Comparison of ENCODE assay signal across 15 cellular contexts in genomic region chr3:135970500-135971116, GRCh38. TPM values are rescaled to one million over a fixed set of nuclear protein-coding genes. Genes with fewer than 3 reads are reported as not detected.
DNase-seq lines count a peak whose midpoint lies in the region; ATAC-seq, FAIRE-seq and TF ChIP-seq lines count a peak whose summit lies in the region.
"Had no signal": no experiment of that assay in that cellular context is flagged by ENCODE, and none has a peak within 500 bp of the region (broad histone marks: within the 10 kb centered on the region; RNA-seq: fewer than 3 reads in every experiment).

No MANE protein-coding gene starts in this region.

- H3K27ac ChIP-seq in kidney (ENCODE audit: low read depth in 2 of 2, low read length in 2 of 2) = no peak overlapping the region
- H3K27ac ChIP-seq: left lung, neural progenitor cell, tibial artery had no signal

- peaks cover 82% of the 10 kb centered on the region for H3K4me1 Mint-ChIP-seq in HFFc6 (ENCODE audit: low read depth)

- ATAC-seq in sciatic nerve (peak; percentile 60), HG03196 (IDR thresholded peaks at IDR 0.05; ENCODE audit: unreplicated experiment) (no peak)
- ATAC-seq: left lung had no signal

- peak overlapping the region; percentile 55 for H3K4me3 Mint-ChIP-seq in HFFc6
- H3K4me3 Mint-ChIP-seq: activated naive CD4-positive, alpha-beta T cell treated with anti-CD3 and anti-CD28 coated beads, Interleukin-2, amount 10 ng/mL, durations not matched to agents 7 days and 5 days; neural progenitor cell had no signal

- H3K27me3 Mint-ChIP-seq in HFFc6 (ENCODE audit: insufficient read depth) = no peaks in the 10 kb centered on the region

- TF ChIP-seq CTCF in HFFc6 (IDR thresholded peaks at IDR 0.05) (no peak), foreskin fibroblast (IDR thresholded peaks at IDR 0.05; ENCODE audit: low read depth, low read length) (no peak), kidney (IDR thresholded peaks at IDR 0.05; ENCODE audit: borderline replicate concordance, extremely low read depth, insufficient read depth) (no peak)

- no peaks in the 10 kb centered on the region for H3K36me3 ChIP-seq in kidney (ENCODE audit: control insufficient read depth in 1 of 2, insufficient read depth in 2 of 2, low read length in 2 of 2)
- H3K36me3 ChIP-seq: left lung, neural progenitor cell, tibial artery had no signal

- peaks cover 14 to 41% of the 10 kb centered on the region in 2 donors for H3K4me1 ChIP-seq in kidney (ENCODE audit: control insufficient read depth in 1 of 2, insufficient read depth in 1 of 2, low read depth in 1 of 2, low read length in 2 of 2)

- H3K27ac Mint-ChIP-seq in HFFc6 = peak overlapping the region; percentile 54
- H3K27ac Mint-ChIP-seq: activated naive CD4-positive, alpha-beta T cell treated with anti-CD3 and anti-CD28 coated beads, Interleukin-2, amount 10 ng/mL, durations not matched to agents 7 days and 5 days; neural progenitor cell had no signal

- DNase-seq in HFFc6 (no peak), SKM-1 (lab: John Stamatoyannopoulos, UW; ENCODE audit: unreplicated experiment) (peak; percentile 18), foreskin fibroblast (peak; percentile 41 to 68), sciatic nerve (ENCODE audit: low spot score) (no peak), cerebellar nuclear complex (lab: John Stamatoyannopoulos, UW) (no peak), kidney (no peak), NCI-H1105 treated with DMSO at 0.1 percent for 48 hours (lab: John Stamatoyannopoulos, UW) (no peak)
- DNase-seq: activated naive CD4-positive, alpha-beta T cell treated with anti-CD3 and anti-CD28 coated beads, Interleukin-2, amount 10 ng/mL, durations not matched to agents 7 days and 5 days; left lung; NCI-H1092; NCI-H510A; RPMI8226; tibial artery had no signal

- no peaks in the 10 kb centered on the region for H3K9me3 Mint-ChIP-seq in HFFc6
- H3K9me3 Mint-ChIP-seq: activated naive CD4-positive, alpha-beta T cell treated with anti-CD3 and anti-CD28 coated beads, Interleukin-2, amount 10 ng/mL, durations not matched to agents 7 days and 5 days had no signal

- peaks cover 32% of the 10 kb centered on the region for H3K36me3 Mint-ChIP-seq in HFFc6 (ENCODE audit: low read depth)
- H3K36me3 Mint-ChIP-seq: activated naive CD4-positive, alpha-beta T cell treated with anti-CD3 and anti-CD28 coated beads, Interleukin-2, amount 10 ng/mL, durations not matched to agents 7 days and 5 days had no signal

- H3K4me3 ChIP-seq in foreskin fibroblast (ENCODE audit: low read depth in 1 of 2, low read length in 2 of 2) (no peak overlapping the region), kidney (ENCODE audit: low read length in 2 of 2) (no peak overlapping the region)
- H3K4me3 ChIP-seq: left lung, neural progenitor cell, tibial artery had no signal

- no peak for FAIRE-seq in kidney (lab: Jason Lieb, UNC)

- no peak overlapping the region for H3K9ac ChIP-seq in kidney (ENCODE audit: low read length in 2 of 2)
- H3K9ac ChIP-seq: neural progenitor cell had no signal

- intact Hi-C loops in sciatic nerve (cut with DNase I) (no loop called here), kidney (cut with DNase I) (no loop called here)

- no peaks in the 10 kb centered on the region for H3K9me3 ChIP-seq in kidney (ENCODE audit: control insufficient read depth in 1 of 2, low read length in 2 of 2)
- H3K9me3 ChIP-seq: left lung, tibial artery had no signal

RNA-seq across cellular contexts. Expression of gene PPP2R3A, which starts 5.1 kb away (rescaled TPM):
- total RNA-seq in HFFc6 (2021; fragmentation: NEBNext Ultra II Directional; extraction: Animal tissue kit (Norgen Biotek cat#: 25700)) = 10 to 100 TPM; 21.2 to 26.1 (median 24.8) TPM
- total RNA-seq in sciatic nerve (15.2 TPM), kidney (71.9 TPM)
- 16.6 TPM for polyA plus RNA-seq in kidney (ENCODE audit: insufficient read depth, low read depth, low replicate concordance)

Comparison
In these comparisons a context has a peak if more than half of its experiments do, and no peak if none do; other contexts are left out.
1. DNase-seq: peak in SKM-1 (single experiment) and foreskin fibroblast (2 of 2); none in HFFc6 (single experiment), sciatic nerve (single experiment), cerebellar nuclear complex (0 of 2), kidney (single experiment) and NCI-H1105 treated with DMSO at 0.1 percent for 48 hours (single experiment).